12 cellular contexts compared by ENCODE assay signal in genomic region chr9:127074561-127075548, GRCh38. TPM values are rescaled to one million over a fixed set of nuclear protein-coding genes. Genes with fewer than 3 reads are reported as not detected.
DNase-seq lines count a peak whose midpoint lies in the region; ATAC-seq and TF ChIP-seq lines count a peak whose summit lies in the region.
"Had no signal": no experiment of that assay in that cellular context is flagged by ENCODE, and none has a peak within 500 bp of the region (broad histone marks: within the 10 kb centered on the region; RNA-seq: fewer than 3 reads in every experiment).

No MANE protein-coding gene starts in this region.

- H2BK120ac ChIP-seq in neuronal stem cell (ENCODE audit: low read depth, low read length) = no peak overlapping the region

- H4K20me1 ChIP-seq in smooth muscle cell (ENCODE audit: low read depth) = no peaks in the 10 kb centered on the region

- H3K9ac ChIP-seq in neuronal stem cell (ENCODE audit: low read depth, low read length, poor library complexity) (no peak overlapping the region), smooth muscle cell (ENCODE audit: low read depth) (no peak overlapping the region)

- H3K27ac ChIP-seq in neuronal stem cell (replicated peaks; ENCODE audit: low read length) = peak overlapping the region; percentile 10
- H3K27ac ChIP-seq in smooth muscle cell (ENCODE audit: low read depth) = no peak overlapping the region
- H3K27ac ChIP-seq: vagina had no signal

- no peak overlapping the region for H3K23ac ChIP-seq in neuronal stem cell (ENCODE audit: low read depth, low read length, poor library complexity)

- H2BK12ac ChIP-seq in neuronal stem cell (ENCODE audit: low read length) = no peak overlapping the region

- WGBS in neuronal stem cell (ENCODE audit: extremely low coverage in 2 of 2, insufficient read length in 2 of 2, insufficient replicate concordance in 1 of 2), 2 donors = no CpG with 5 or more reads among the region's 4 CpGs
- 89% methylated on average over 4 of the region's 4 CpGs for WGBS in smooth muscle cell (ENCODE audit: low lambda C conversion rate)

- H2BK15ac ChIP-seq in neuronal stem cell (ENCODE audit: low read length) = no peak overlapping the region

- no peak overlapping the region for H3K18ac ChIP-seq in neuronal stem cell (ENCODE audit: low read length)

- no peaks in the 10 kb centered on the region for H3F3A ChIP-seq in smooth muscle cell (ENCODE audit: low read depth)

- H3K4me2 ChIP-seq in neuronal stem cell (ENCODE audit: insufficient read depth, low read length, poor library complexity, severe bottlenecking) = no peak overlapping the region
- no peak overlapping the region for H3K4me2 ChIP-seq in smooth muscle cell

- no peak overlapping the region for H3K14ac ChIP-seq in neuronal stem cell (ENCODE audit: low read length)

- no peak overlapping the region for H4K8ac ChIP-seq in neuronal stem cell (ENCODE audit: low read depth, low read length)

- peak; percentile 62 for ATAC-seq in esophagus mucosa

- H3K79me1 ChIP-seq in neuronal stem cell (ENCODE audit: low read depth, low read length) = no peaks in the 10 kb centered on the region

- H3K4me1 ChIP-seq in neuronal stem cell (ENCODE audit: control insufficient read depth in 2 of 2, insufficient read depth in 1 of 2, low read depth in 1 of 2, low read length in 2 of 2) (peaks cover 15 to 35% of the 10 kb centered on the region in 2 donors), smooth muscle cell (ENCODE audit: low read depth) (no peaks in the 10 kb centered on the region)

- H3K27me3 ChIP-seq in neuronal stem cell (ENCODE audit: control insufficient read depth in 3 of 3, insufficient read depth in 3 of 3, low read depth in 1 of 3, low read length in 3 of 3) (no peaks in the 10 kb centered on the region), smooth muscle cell (ENCODE audit: low read depth) (no peaks in the 10 kb centered on the region)
- H3K27me3 ChIP-seq: vagina had no signal

- H3K4me3 ChIP-seq in neuronal stem cell (ENCODE audit: low read length in 2 of 2) = no peak overlapping the region
- no peak overlapping the region for H3K4me3 ChIP-seq in smooth muscle cell
- H3K4me3 ChIP-seq: skin epidermis, vagina had no signal

- no peak overlapping the region for H2BK5ac ChIP-seq in neuronal stem cell (ENCODE audit: low read length)

- no peaks in the 10 kb centered on the region for H3K79me2 ChIP-seq in smooth muscle cell (ENCODE audit: low read depth)

- H3K36me3 ChIP-seq in neuronal stem cell (replicated peaks in 1 of 2; ENCODE audit: control insufficient read depth in 2 of 2, insufficient read depth in 2 of 2, low read length in 2 of 2) = no peaks in the 10 kb centered on the region
- peaks cover 3% of the 10 kb centered on the region for H3K36me3 ChIP-seq in smooth muscle cell (ENCODE audit: low read depth)
- H3K36me3 ChIP-seq: vagina had no signal

- H3K9me3 ChIP-seq in neuronal stem cell (replicated peaks in 1 of 2; ENCODE audit: control insufficient read depth in 2 of 2, insufficient read depth in 1 of 2, low read depth in 1 of 2, low read length in 2 of 2) (peaks cover 0 to 17% of the 10 kb centered on the region in 2 donors), smooth muscle cell (replicated peaks; ENCODE audit: low read depth) (no peaks in the 10 kb centered on the region)
- H3K9me3 ChIP-seq: vagina had no signal

- no peak overlapping the region for H3K4ac ChIP-seq in neuronal stem cell (ENCODE audit: low read length)

- no peak for TF ChIP-seq CTCF in smooth muscle cell (IDR thresholded peaks at IDR 0.05; ENCODE audit: borderline replicate concordance, insufficient read depth, poor library complexity, severe bottlenecking)

- H2AFZ ChIP-seq in neuronal stem cell (ENCODE audit: low read length) (no peak overlapping the region), smooth muscle cell (ENCODE audit: low read depth) (no peak overlapping the region)

- H4K91ac ChIP-seq in neuronal stem cell (ENCODE audit: low read depth, low read length, poor library complexity) = no peak overlapping the region

- DNase-seq in DMS 273 (lab: John Stamatoyannopoulos, UW; ENCODE audit: unreplicated experiment) (peak; percentile 60), NCI-H524 (lab: John Stamatoyannopoulos, UW) (peak; percentile 64 to 75), neuronal stem cell (ENCODE audit: low spot score) (peak; percentile 21), OCI-M2 (lab: John Stamatoyannopoulos, UW; ENCODE audit: unreplicated experiment) (no peak), smooth muscle cell (lab: John Stamatoyannopoulos, UW; ENCODE audit: unreplicated experiment) (no peak)
- DNase-seq in activated CD4-positive, alpha-beta T cell treated with anti-CD3 and anti-CD28 coated beads, Interleukin-2, amount 50 U/mL, for 4 hours = no peak
- DNase-seq in activated T-cell treated with anti-CD3 and anti-CD28 coated beads, Interleukin-2, amount 50 U/mL, for 1 hour = no peak
- DNase-seq: GDM1, NCI-H1436 had no signal

- no peak overlapping the region for H2AK5ac ChIP-seq in neuronal stem cell (ENCODE audit: low read depth, low read length)

RNA-seq across cellular contexts. Expression of gene ANGPTL2, which starts 47.6 kb away (rescaled TPM):
- total RNA-seq in esophagus mucosa = 2.1 TPM
- polyA plus RNA-seq in neuronal stem cell (2013, experiment 1 of 2) = 13.6 TPM
- 14.2 TPM for polyA plus RNA-seq in neuronal stem cell (2013, experiment 2 of 2)
- 13.3 and 16.1 TPM in 2 replicates for total RNA-seq in smooth muscle cell
- 18.7 and 20.2 TPM in 2 replicates for polyA plus RNA-seq in smooth muscle cell

Comparison
In these comparisons a context has a peak if more than half of its experiments do, and no peak if none do; other contexts are left out.
1. DNase-seq: peak in DMS 273 (single experiment), NCI-H524 (2 of 2) and neuronal stem cell (single experiment); none in OCI-M2 (single experiment), activated CD4-positive, alpha-beta T cell treated with anti-CD3 and anti-CD28 coated beads, Interleukin-2, amount 50 U/mL, for 4 hours (0 of 2), smooth muscle cell (single experiment) and activated T-cell treated with anti-CD3 and anti-CD28 coated beads, Interleukin-2, amount 50 U/mL, for 1 hour (single experiment).